8 cellular contexts compared by ENCODE assay signal in the genomic region with DNA sequence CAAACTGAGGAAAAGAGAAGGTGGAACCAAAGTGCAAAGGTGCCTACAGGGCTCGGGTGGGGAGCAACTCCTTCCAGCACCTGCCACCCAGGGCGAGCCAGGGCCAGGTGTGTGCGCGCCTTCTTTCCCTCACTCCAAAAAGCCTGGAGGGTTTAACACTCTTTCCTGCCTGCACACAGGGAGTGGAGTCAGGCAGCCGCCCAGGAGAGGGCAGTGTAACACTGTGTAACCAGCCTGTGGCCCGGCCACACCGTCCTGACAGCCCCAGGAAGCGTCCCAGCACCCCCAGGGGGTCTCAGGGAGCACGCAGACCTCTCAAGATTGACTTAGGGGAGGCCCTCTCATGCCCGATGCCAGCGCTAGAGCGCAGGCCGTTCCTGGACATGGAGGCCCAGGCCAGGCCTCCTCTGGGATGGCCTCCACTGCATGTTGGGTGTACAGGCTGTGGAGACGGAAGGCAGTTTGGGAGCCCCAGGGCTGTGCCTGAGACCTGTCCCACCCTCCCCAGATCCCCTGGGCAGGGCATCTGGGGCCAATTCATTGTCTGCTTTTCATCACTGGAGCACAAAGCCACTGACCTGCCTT. TPM values are rescaled to one million over a fixed set of nuclear protein-coding genes. Genes with fewer than 3 reads are reported as not detected.
DNase-seq lines count a peak whose midpoint lies in the region; ATAC-seq and TF ChIP-seq lines count a peak whose summit lies in the region.

No MANE protein-coding gene starts in this region.

- no peak overlapping the region for H3K23ac ChIP-seq in neuronal stem cell (ENCODE audit: low read depth, low read length, poor library complexity)

- no peak overlapping the region for H2AFZ ChIP-seq in MM.1S (ENCODE audit: low read length)
- no peak overlapping the region for H2AFZ ChIP-seq in neuronal stem cell (ENCODE audit: low read length)

- ATAC-seq in GM21381 (IDR thresholded peaks at IDR 0.05; ENCODE audit: unreplicated experiment) = peak; percentile 57
- no peak for ATAC-seq in GM21390 (IDR thresholded peaks at IDR 0.05; ENCODE audit: unreplicated experiment)

- H3K4me2 ChIP-seq in MM.1S (ENCODE audit: low read depth, low read length) (no peak overlapping the region), neuronal stem cell (ENCODE audit: insufficient read depth, low read length, poor library complexity, severe bottlenecking) (no peak overlapping the region)

- peaks cover 1% of the 10 kb centered on the region for H3F3A ChIP-seq in MM.1S (ENCODE audit: insufficient read depth, low read length)

- H3K9me2 ChIP-seq in MM.1S (replicated peaks; ENCODE audit: insufficient read depth, low read length) = no peaks in the 10 kb centered on the region

- 57% methylated on average over 4 of the region's 14 CpGs for WGBS in esophagus muscularis mucosa
- no CpG with 5 or more reads among the region's 14 CpGs for WGBS in neuronal stem cell (ENCODE audit: extremely low coverage in 2 of 2, insufficient read length in 2 of 2, insufficient replicate concordance in 1 of 2), 2 donors

- H3K36me3 ChIP-seq in MM.1S (replicated peaks; ENCODE audit: insufficient read depth, low read length) = no peaks in the 10 kb centered on the region; the same call in 1 of the 2 replicates
- peaks cover 16 to 65% (median 50%) of the 10 kb centered on the region in 4 donors for H3K36me3 ChIP-seq in esophagus muscularis mucosa
- H3K36me3 ChIP-seq in neuronal stem cell (replicated peaks in 1 of 2; ENCODE audit: control insufficient read depth in 2 of 2, insufficient read depth in 2 of 2, low read length in 2 of 2) = peaks cover 29 to 46% of the 10 kb centered on the region in 2 donors

- H2BK120ac ChIP-seq in neuronal stem cell (ENCODE audit: low read depth, low read length) = no peak overlapping the region

- H4K20me1 ChIP-seq in MM.1S (ENCODE audit: insufficient read depth, low read length) = no peaks in the 10 kb centered on the region

- H2AK5ac ChIP-seq in neuronal stem cell (ENCODE audit: low read depth, low read length) = no peak overlapping the region

- peak; percentile 45 for TF ChIP-seq CTCF in MM.1S (IDR thresholded peaks at IDR 0.05; ENCODE audit: low read length)
- TF ChIP-seq CTCF in esophagus muscularis mucosa (IDR thresholded peaks at IDR 0.05) = peak in 2 of 3 experiments; percentile 32 to 53

- H3K4ac ChIP-seq in neuronal stem cell (ENCODE audit: low read length) = no peak overlapping the region

- no peak overlapping the region for H3K14ac ChIP-seq in neuronal stem cell (ENCODE audit: low read length)

- no peak for TF ChIP-seq POLR2A in esophagus muscularis mucosa (IDR thresholded peaks at IDR 0.05; ENCODE audit: low read depth)

- H3K4me3 ChIP-seq in MM.1S (ENCODE audit: low read length) (no peak overlapping the region), esophagus muscularis mucosa (no peak overlapping the region), neuronal stem cell (ENCODE audit: low read length in 2 of 2) (no peak overlapping the region)

- H3K9ac ChIP-seq in MM.1S (ENCODE audit: low read length) = no peak overlapping the region
- H3K9ac ChIP-seq in neuronal stem cell (ENCODE audit: low read depth, low read length, poor library complexity) = no peak overlapping the region

- H3K9me3 ChIP-seq in MM.1S (replicated peaks; ENCODE audit: insufficient read depth, low read length) (no peaks in the 10 kb centered on the region), esophagus muscularis mucosa (no peaks in the 10 kb centered on the region), neuronal stem cell (replicated peaks in 1 of 2; ENCODE audit: control insufficient read depth in 2 of 2, insufficient read depth in 1 of 2, low read depth in 1 of 2, low read length in 2 of 2) (peaks cover 0 to 3% of the 10 kb centered on the region in 2 donors)

- H3K79me1 ChIP-seq in neuronal stem cell (ENCODE audit: low read depth, low read length) = peaks cover 4% of the 10 kb centered on the region

- DNase-seq in DMS53 (lab: John Stamatoyannopoulos, UW) (peak; percentile 91), MM.1S (no peak), SK-N-DZ (ENCODE audit: low spot score) (peak; percentile 49), esophagus muscularis mucosa (ENCODE audit: extremely low spot score) (no peak), neuronal stem cell (ENCODE audit: low spot score) (peak; percentile 55), cerebellar nuclear complex (lab: John Stamatoyannopoulos, UW) (no peak)

- H3K27ac ChIP-seq in MM.1S (ENCODE audit: low read length) (no peak overlapping the region), esophagus muscularis mucosa (replicated peaks in 1 of 4) (peak overlapping the region in 1 of 4 donors; percentile 11), neuronal stem cell (replicated peaks; ENCODE audit: low read length) (no peak overlapping the region)

- H3K4me1 ChIP-seq in MM.1S (ENCODE audit: low read length) (peaks cover under 1% of the 10 kb centered on the region; the same call in 1 of the 2 replicates), esophagus muscularis mucosa (peaks cover 0 to 18% (median 12%) of the 10 kb centered on the region in 4 donors), neuronal stem cell (ENCODE audit: control insufficient read depth in 2 of 2, insufficient read depth in 1 of 2, low read depth in 1 of 2, low read length in 2 of 2) (peaks cover 0 to 1% of the 10 kb centered on the region in 2 donors)

- H2BK15ac ChIP-seq in neuronal stem cell (ENCODE audit: low read length) = no peak overlapping the region

- no peak overlapping the region for H2BK5ac ChIP-seq in neuronal stem cell (ENCODE audit: low read length)

- no peak for TF ChIP-seq EP300 in esophagus muscularis mucosa (IDR thresholded peaks at IDR 0.05)

- no peak overlapping the region for H4K91ac ChIP-seq in neuronal stem cell (ENCODE audit: low read depth, low read length, poor library complexity)

- no peak overlapping the region for H3K18ac ChIP-seq in neuronal stem cell (ENCODE audit: low read length)

- peaks cover 23% of the 10 kb centered on the region for H3K79me2 ChIP-seq in MM.1S (ENCODE audit: low read length)

- intact Hi-C loops in esophagus muscularis mucosa (cut with DNase I) = no loop called here

- no peak overlapping the region for H4K8ac ChIP-seq in neuronal stem cell (ENCODE audit: low read depth, low read length)

- H3K27me3 ChIP-seq in MM.1S (replicated peaks; ENCODE audit: insufficient read depth, low read length) (no peaks in the 10 kb centered on the region), esophagus muscularis mucosa (no peaks in the 10 kb centered on the region), neuronal stem cell (ENCODE audit: control insufficient read depth in 3 of 3, insufficient read depth in 3 of 3, low read depth in 1 of 3, low read length in 3 of 3) (no peaks in the 10 kb centered on the region)

- H2BK12ac ChIP-seq in neuronal stem cell (ENCODE audit: low read length) = no peak overlapping the region

RNA-seq across cellular contexts. Expression of a gene that starts 13.4 kb away (rescaled TPM):
- polyA plus RNA-seq in SK-N-DZ (2014; cell fraction: cytosol; rRNA removed) = 25.4 and 27.8 TPM in 2 replicates
- polyA plus RNA-seq in SK-N-DZ (2014; cell fraction: nucleus; rRNA removed) = 15.9 and 22.8 TPM in 2 replicates
- total RNA-seq in esophagus muscularis mucosa = 10 to 100 TPM; 34.5 to 74.7 (median 55.3) TPM
- polyA plus RNA-seq in neuronal stem cell (2013, experiment 1 of 2) = 197 TPM
- 198 TPM for polyA plus RNA-seq in neuronal stem cell (2013, experiment 2 of 2)

RNA-seq across cellular contexts. Expression of a gene that starts 42.9 kb away (rescaled TPM):
- 21.2 and 34.4 TPM in 2 replicates for polyA plus RNA-seq in SK-N-DZ (2014; cell fraction: cytosol; rRNA removed)
- 55.3 and 70.7 TPM in 2 replicates for polyA plus RNA-seq in SK-N-DZ (2014; cell fraction: nucleus; rRNA removed)
- total RNA-seq in esophagus muscularis mucosa = 10 to 100 TPM; 16.1 to 32.4 (median 22.5) TPM
- polyA plus RNA-seq in neuronal stem cell (2013, experiment 1 of 2) = 7.3 TPM
- 7.5 TPM for polyA plus RNA-seq in neuronal stem cell (2013, experiment 2 of 2)

Comparison
In these comparisons a context has a peak if more than half of its experiments do, and no peak if none do; other contexts are left out.
1. DNase-seq: peak in DMS53 (single experiment), SK-N-DZ (single experiment) and neuronal stem cell (single experiment); none in MM.1S (single experiment), esophagus muscularis mucosa (single experiment) and cerebellar nuclear complex (0 of 2).